Comparison of ENCODE assay signal across 1 cellular context in the genomic region with DNA sequence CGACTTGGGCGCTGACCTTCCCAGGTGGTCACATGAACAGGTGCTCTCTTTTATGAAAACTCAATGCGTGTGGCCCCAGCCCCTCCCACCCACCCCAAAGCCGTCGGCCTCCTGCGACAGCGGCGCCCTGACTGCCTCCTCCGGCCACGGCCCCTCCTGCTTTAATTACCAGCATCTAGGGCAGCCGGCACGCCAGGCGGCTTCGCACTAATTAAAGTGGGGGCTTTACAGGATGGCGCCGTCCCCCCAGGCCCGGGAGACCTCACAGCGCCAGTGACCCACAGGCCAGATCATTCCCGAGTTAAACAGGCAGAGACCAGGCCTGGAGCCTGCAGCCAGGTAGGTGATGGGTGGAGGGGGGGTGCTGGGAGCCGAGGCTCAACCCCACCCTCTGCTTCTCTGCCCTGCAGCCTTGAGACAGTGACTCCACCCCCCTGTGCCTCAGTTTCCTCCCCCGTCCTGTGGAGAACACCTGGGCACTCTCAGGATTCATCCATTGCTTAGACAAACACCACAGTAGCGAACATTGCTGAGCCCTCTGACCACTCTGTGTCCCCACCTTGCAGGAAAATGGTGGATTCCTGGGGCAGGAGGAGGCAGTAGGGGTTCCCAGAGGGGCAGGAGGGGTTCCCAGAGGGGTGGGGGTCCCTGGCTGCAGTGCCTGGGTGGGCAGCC.
TF ChIP-seq lines count a peak whose summit lies in the region.

No MANE protein-coding gene starts in this region.

TF ChIP-seq in K562, 482 proteins besides CTCF, POLR2A, EP300 and RAD21 (continued from another document):
- TF ChIP-seq HSF4 (CRISPR knock-in tag; IDR thresholded peaks at IDR 0.05; ENCODE audit: borderline replicate concordance), result no peak
- no peak for TF ChIP-seq TEAD2 (tag; IDR thresholded peaks at IDR 0.05)
- no peak for TF ChIP-seq RUNX1 (IDR thresholded peaks at IDR 0.05; ENCODE audit: low read depth)
- no peak for TF ChIP-seq RB1 (IDR thresholded peaks at IDR 0.05; ENCODE audit: low read depth)
- TF ChIP-seq, protein P1, sequence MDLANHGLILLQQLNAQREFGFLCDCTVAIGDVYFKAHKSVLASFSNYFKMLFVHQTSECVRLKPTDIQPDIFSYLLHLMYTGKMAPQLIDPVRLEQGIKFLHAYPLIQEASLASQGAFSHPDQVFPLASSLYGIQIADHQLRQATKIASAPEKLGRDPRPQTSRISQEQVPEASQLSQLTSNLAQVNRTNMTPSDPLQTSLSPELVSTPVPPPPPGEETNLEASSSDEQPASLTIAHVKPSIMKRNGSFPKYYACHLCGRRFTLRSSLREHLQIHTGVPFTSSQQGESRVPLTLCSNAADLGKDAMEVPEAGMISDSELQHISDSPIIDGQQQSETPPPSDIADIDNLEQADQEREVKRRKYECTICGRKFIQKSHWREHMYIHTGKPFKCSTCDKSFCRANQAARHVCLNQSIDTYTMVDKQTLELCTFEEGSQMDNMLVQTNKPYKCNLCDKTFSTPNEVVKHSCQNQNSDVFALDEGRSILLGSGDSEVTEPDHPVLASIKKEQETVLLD (IDR thresholded peaks at IDR 0.05), result no peak
- no peak for TF ChIP-seq ZNF347 (CRISPR knock-in tag; IDR thresholded peaks at IDR 0.05; ENCODE audit: low read depth)
